Comparison of ENCODE assay signal across 16 cellular contexts in genomic region chr17:60388742-60389141, GRCh38. TPM values are rescaled to one million over a fixed set of nuclear protein-coding genes. Genes with fewer than 3 reads are reported as not detected.
DNase-seq lines count a peak whose midpoint lies in the region; ATAC-seq and TF ChIP-seq lines count a peak whose summit lies in the region.
"Had no signal": no experiment of that assay in that cellular context is flagged by ENCODE, and none has a peak within 500 bp of the region (broad histone marks: within the 10 kb centered on the region; RNA-seq: fewer than 3 reads in every experiment).

No MANE protein-coding gene starts in this region.

- H4K20me1 ChIP-seq in SK-N-SH (ENCODE audit: insufficient read depth), result peaks cover 63% of the 10 kb centered on the region
- no peaks in the 10 kb centered on the region for H4K20me1 ChIP-seq in PC-3 (ENCODE audit: low read length)

- H2BK5ac ChIP-seq in neuronal stem cell (ENCODE audit: low read length), result no peak overlapping the region

- H3K4me3 Mint-ChIP-seq in glutamatergic neuron (ENCODE audit: unreplicated experiment) (peak overlapping the region; percentile 66), Calu3 (ENCODE audit: low read depth, unreplicated experiment) (no peak overlapping the region)
- H3K4me3 Mint-ChIP-seq in stimulated activated memory B cell treated with anti-CD40 and anti-IgM and Interleukin-4, amounts not matched to agents 10 μg/mL and 1 μg/mL and 100 μg/mL, for 72 hours, result no peak overlapping the region

- H3K9me3 Mint-ChIP-seq in glutamatergic neuron (ENCODE audit: unreplicated experiment), result peaks cover 15% of the 10 kb centered on the region
- no peaks in the 10 kb centered on the region for H3K9me3 Mint-ChIP-seq in stimulated activated memory B cell treated with anti-CD40 and anti-IgM and Interleukin-4, amounts not matched to agents 10 μg/mL and 1 μg/mL and 100 μg/mL, for 72 hours
- no peaks in the 10 kb centered on the region for H3K9me3 Mint-ChIP-seq in Calu3 (ENCODE audit: low read depth, unreplicated experiment)

- H3K36me3 ChIP-seq in SK-N-SH (replicated peaks in 1 of 2; ENCODE audit: control insufficient read depth in 1 of 2, insufficient read depth in 2 of 2, low read length in 1 of 2) (no peaks in the 10 kb centered on the region), PC-3 (ENCODE audit: low read depth, low read length) (no peaks in the 10 kb centered on the region), neuronal stem cell (replicated peaks in 1 of 2; ENCODE audit: control insufficient read depth in 2 of 2, insufficient read depth in 2 of 2, low read length in 2 of 2) (no peaks in the 10 kb centered on the region)

- H3K14ac ChIP-seq in neuronal stem cell (ENCODE audit: low read length), result no peak overlapping the region

- no peak for ATAC-seq in SK-N-SH treated with all-trans-retinoic acid at 6 μM for 48 hours
- ATAC-seq in PC-3, result no peak
- ATAC-seq in stimulated activated memory B cell treated with anti-CD40 and anti-IgM and Interleukin-4, amounts not matched to agents 10 μg/mL and 1 μg/mL and 100 μg/mL, for 72 hours, result no peak

- H2BK15ac ChIP-seq in neuronal stem cell (ENCODE audit: low read length), result no peak overlapping the region

- H3K9me2 ChIP-seq in SK-N-SH, result no peaks in the 10 kb centered on the region
- no peaks in the 10 kb centered on the region for H3K9me2 ChIP-seq in PC-3 (replicated peaks; ENCODE audit: low read length)

- BruUV-seq in PC-3 (replicated peaks; lab: Mats Ljungman, UMichigan) (no TSS peak), Calu3 (replicated peaks; lab: Mats Ljungman, UMichigan) (no TSS peak)

- no peak for TF ChIP-seq CTCF in SK-N-SH (IDR thresholded peaks at IDR 0.05)
- TF ChIP-seq CTCF in PC-3 (conservative IDR thresholded peaks at IDR 0.05; ENCODE audit: low read depth, low read length), result no peak
- no peak for TF ChIP-seq CTCF in glutamatergic neuron (IDR thresholded peaks at IDR 0.05; ENCODE audit: partially characterized antibody, unreplicated experiment)
- TF ChIP-seq CTCF in Calu3 (IDR thresholded peaks at IDR 0.05; ENCODE audit: unreplicated experiment), result no peak

- H3K18ac ChIP-seq in neuronal stem cell (ENCODE audit: low read length), result no peak overlapping the region

- H3K4me1 Mint-ChIP-seq in glutamatergic neuron (ENCODE audit: low read depth, unreplicated experiment), result peaks cover 24% of the 10 kb centered on the region
- H3K4me1 Mint-ChIP-seq in stimulated activated memory B cell treated with anti-CD40 and anti-IgM and Interleukin-4, amounts not matched to agents 10 μg/mL and 1 μg/mL and 100 μg/mL, for 72 hours, result peaks cover 74% of the 10 kb centered on the region
- peaks cover 30% of the 10 kb centered on the region for H3K4me1 Mint-ChIP-seq in Calu3 (ENCODE audit: low read depth, unreplicated experiment)

- WGBS in SK-N-SH (ENCODE audit: low lambda C conversion rate), result 89% methylated on average over 3 of the region's 3 CpGs
- no CpG with 5 or more reads among the region's 3 CpGs for WGBS in neuronal stem cell (ENCODE audit: extremely low coverage in 2 of 2, insufficient read length in 2 of 2, insufficient replicate concordance in 1 of 2), 2 donors

- H3K79me1 ChIP-seq in neuronal stem cell (ENCODE audit: low read depth, low read length), result no peaks in the 10 kb centered on the region

- peaks cover 26 to 34% of the 10 kb centered on the region in 2 experiments for H3K4me1 ChIP-seq in SK-N-SH (ENCODE audit: control insufficient read depth in 1 of 2, insufficient read depth in 2 of 2, low read depth in 1 of 2, low read length in 1 of 2)
- H3K4me1 ChIP-seq in PC-3 (ENCODE audit: insufficient read depth, low read length), result peaks cover 23% of the 10 kb centered on the region
- peaks cover 8 to 10% of the 10 kb centered on the region in 2 donors for H3K4me1 ChIP-seq in neuronal stem cell (ENCODE audit: control insufficient read depth in 2 of 2, insufficient read depth in 1 of 2, low read depth in 1 of 2, low read length in 2 of 2)

- POLR2A ChIA-PET in SK-N-SH (lab: Yijun Ruan, JAX) (no interaction called here), PC-3 (lab: Charles Lee; ENCODE audit: unreplicated experiment) (no interaction called here)

- H3K27ac Mint-ChIP-seq in glutamatergic neuron (ENCODE audit: unreplicated experiment) (no peak overlapping the region), Calu3 (ENCODE audit: unreplicated experiment) (no peak overlapping the region)
- peak overlapping the region; percentile 34 for H3K27ac Mint-ChIP-seq in stimulated activated memory B cell treated with anti-CD40 and anti-IgM and Interleukin-4, amounts not matched to agents 10 μg/mL and 1 μg/mL and 100 μg/mL, for 72 hours

- DNase-seq in SK-N-SH (no peak), PC-3 (no peak), glutamatergic neuron (no peak), Calu3 (no peak), neuronal stem cell (ENCODE audit: low spot score) (no peak), cerebellar nuclear complex (lab: John Stamatoyannopoulos, UW) (no peak)
- DNase-seq: activated naive CD4-positive, alpha-beta T cell; NCI-H1436; T-helper 9 cell had no signal

- no peak overlapping the region for H2BK120ac ChIP-seq in neuronal stem cell (ENCODE audit: low read depth, low read length)

- H3K4me3 ChIP-seq in SK-N-SH (ENCODE audit: low read depth in 2 of 2, low read length in 1 of 2), result no peak overlapping the region
- no peak overlapping the region for H3K4me3 ChIP-seq in PC-3 (ENCODE audit: low read length)
- H3K4me3 ChIP-seq in neuronal stem cell (ENCODE audit: low read length in 2 of 2), result no peak overlapping the region

- TF ChIP-seq RAD21 in SK-N-SH (IDR thresholded peaks at IDR 0.05; ENCODE audit: low read length), result no peak

- H3K27ac ChIP-seq in SK-N-SH (ENCODE audit: low read depth in 2 of 2, low read length in 1 of 2) (no peak overlapping the region), PC-3 (ENCODE audit: low read length) (no peak overlapping the region), neuronal stem cell (replicated peaks; ENCODE audit: low read length) (no peak overlapping the region)

- H4K91ac ChIP-seq in neuronal stem cell (ENCODE audit: low read depth, low read length, poor library complexity), result no peak overlapping the region

- H3K9me3 ChIP-seq in SK-N-SH (no peaks in the 10 kb centered on the region), PC-3 (ENCODE audit: low read length) (no peaks in the 10 kb centered on the region), neuronal stem cell (replicated peaks in 1 of 2; ENCODE audit: control insufficient read depth in 2 of 2, insufficient read depth in 1 of 2, low read depth in 1 of 2, low read length in 2 of 2) (no peaks in the 10 kb centered on the region)

- no peak overlapping the region for H2AK5ac ChIP-seq in neuronal stem cell (ENCODE audit: low read depth, low read length)

- H4K8ac ChIP-seq in neuronal stem cell (ENCODE audit: low read depth, low read length), result no peak overlapping the region

- no peak overlapping the region for H2BK12ac ChIP-seq in neuronal stem cell (ENCODE audit: low read length)

- H2AFZ ChIP-seq in SK-N-SH (ENCODE audit: low read depth) (no peak overlapping the region), PC-3 (ENCODE audit: low read length) (no peak overlapping the region), neuronal stem cell (ENCODE audit: low read length) (no peak overlapping the region)

- H3K4me2 ChIP-seq in SK-N-SH, result peak overlapping the region; percentile 76; the same call in 1 of the 2 replicates
- peak overlapping the region; percentile 7; the same call in 1 of the 2 replicates for H3K4me2 ChIP-seq in PC-3 (ENCODE audit: low read length)
- H3K4me2 ChIP-seq in neuronal stem cell (ENCODE audit: insufficient read depth, low read length, poor library complexity, severe bottlenecking), result no peak overlapping the region

- peaks cover 80% of the 10 kb centered on the region for H3K79me2 ChIP-seq in SK-N-SH (ENCODE audit: insufficient read depth)
- peaks cover 80% of the 10 kb centered on the region for H3K79me2 ChIP-seq in PC-3 (ENCODE audit: low read length)

- CTCF ChIA-PET in SK-N-SH (lab: Yijun Ruan, JAX), result interaction anchor here (1.0 to 2.7 kb wide), 5 partner anchors 32 to 245 kb away, joined by 3 to 11 read pairs (median 4); no protein-coding TSS in a partner anchor
- CTCF ChIA-PET in PC-3 (lab: Charles Lee), result no interaction called here
- CTCF ChIA-PET in Calu3 (lab: Charles Lee), result interaction anchor here (0.6 kb wide), 1 partner anchor 29 kb away, joined by 3 read pairs; no protein-coding TSS in a partner anchor

- H3K36me3 Mint-ChIP-seq in glutamatergic neuron (ENCODE audit: unreplicated experiment) (no peaks in the 10 kb centered on the region), Calu3 (ENCODE audit: insufficient read depth, unreplicated experiment) (peaks cover 33% of the 10 kb centered on the region)
- peaks cover 5% of the 10 kb centered on the region for H3K36me3 Mint-ChIP-seq in stimulated activated memory B cell treated with anti-CD40 and anti-IgM and Interleukin-4, amounts not matched to agents 10 μg/mL and 1 μg/mL and 100 μg/mL, for 72 hours

- H3F3A ChIP-seq in SK-N-SH (replicated peaks; ENCODE audit: insufficient read depth) (peaks cover 17% of the 10 kb centered on the region), PC-3 (ENCODE audit: low read length, unreplicated experiment) (no peaks in the 10 kb centered on the region)

- H3K23ac ChIP-seq in neuronal stem cell (ENCODE audit: low read depth, low read length, poor library complexity), result no peak overlapping the region

- H3K27me3 ChIP-seq in SK-N-SH (ENCODE audit: insufficient read depth) (no peaks in the 10 kb centered on the region), PC-3 (ENCODE audit: low read length) (no peaks in the 10 kb centered on the region), neuronal stem cell (ENCODE audit: control insufficient read depth in 3 of 3, insufficient read depth in 3 of 3, low read depth in 1 of 3, low read length in 3 of 3) (no peaks in the 10 kb centered on the region)

- H3K27me3 Mint-ChIP-seq in glutamatergic neuron (ENCODE audit: unreplicated experiment), result peaks cover 14% of the 10 kb centered on the region
- H3K27me3 Mint-ChIP-seq in stimulated activated memory B cell treated with anti-CD40 and anti-IgM and Interleukin-4, amounts not matched to agents 10 μg/mL and 1 μg/mL and 100 μg/mL, for 72 hours, result no peaks in the 10 kb centered on the region
- no peaks in the 10 kb centered on the region for H3K27me3 Mint-ChIP-seq in Calu3 (ENCODE audit: unreplicated experiment)

- H3K4ac ChIP-seq in neuronal stem cell (ENCODE audit: low read length), result no peak overlapping the region

- intact Hi-C loops in PC-3 (cut with micrococcal nuclease), result no loop called here
- intact Hi-C loops in Calu3 (cut with micrococcal nuclease; ENCODE audit: unreplicated experiment), result no loop called here

- no peak for TF ChIP-seq EP300 in SK-N-SH (IDR thresholded peaks at IDR 0.05; ENCODE audit: borderline replicate concordance in 1 of 2, low read depth in 1 of 2, low read length in 1 of 2)

- H3K9ac ChIP-seq in SK-N-SH (no peak overlapping the region), PC-3 (ENCODE audit: low read length) (no peak overlapping the region), neuronal stem cell (ENCODE audit: low read depth, low read length, poor library complexity) (no peak overlapping the region)

RNA-seq across cellular contexts. Expression of gene USP32, which starts 3.2 kb away (rescaled TPM):
- polyA plus RNA-seq in SK-N-SH (2012; rRNA removed), result 25.6 and 31.8 TPM in 2 replicates
- polyA plus RNA-seq in SK-N-SH (2012; cell fraction: cytosol; rRNA removed), result 28.9 and 29.8 TPM in 2 replicates
- polyA plus RNA-seq in SK-N-SH (2012; cell fraction: nucleus; rRNA removed), result 37.3 and 52.2 TPM in 2 replicates
- total RNA-seq in PC-3 (2014; rRNA removed), result 34.0 and 34.1 TPM in 2 replicates
- total RNA-seq in glutamatergic neuron (ENCODE audit: unreplicated experiment), result 59.6 TPM
- 29.6 and 29.9 TPM in 2 replicates for total RNA-seq in Calu3 (2022)
- polyA plus RNA-seq in neuronal stem cell (2013, experiment 1 of 2), result 23.3 TPM
- polyA plus RNA-seq in neuronal stem cell (2013, experiment 2 of 2), result 23.5 TPM

RNA-seq across cellular contexts. Expression of gene CHCT1, which starts 33.5 kb away (rescaled TPM):
- polyA plus RNA-seq in SK-N-SH (2012; rRNA removed), result not detected in 2 replicates
- not detected in 2 replicates for polyA plus RNA-seq in SK-N-SH (2012; cell fraction: cytosol; rRNA removed)
- not detected in 2 replicates for polyA plus RNA-seq in SK-N-SH (2012; cell fraction: nucleus; rRNA removed)
- total RNA-seq in PC-3 (2014; rRNA removed) (not detected in 2 replicates), glutamatergic neuron (ENCODE audit: unreplicated experiment) (not detected), Calu3 (2022) (not detected in 2 replicates)
- 0.17 TPM for polyA plus RNA-seq in neuronal stem cell (2013, experiment 1 of 2)
- 0.25 TPM for polyA plus RNA-seq in neuronal stem cell (2013, experiment 2 of 2)
- total RNA-seq: A172, glomerular endothelial cell, kidney epithelial cell, myocyte, NCI-H460 had no signal
